10 cellular contexts compared by ENCODE assay signal in genomic region chr17:83202002-83203000, GRCh38.
DNase-seq lines count a peak whose midpoint lies in the region; ATAC-seq and TF ChIP-seq lines count a peak whose summit lies in the region.
"Had no signal": no experiment of that assay in that cellular context is flagged by ENCODE, and none has a peak within 500 bp of the region (broad histone marks: within the 10 kb centered on the region; RNA-seq: fewer than 3 reads in every experiment).

No MANE protein-coding gene starts in this region.

- H3K27me3 ChIP-seq in skeletal muscle tissue (ENCODE audit: control insufficient read depth in 3 of 3, insufficient read depth in 3 of 3, low read length in 3 of 3): no peaks in the 10 kb centered on the region

- peaks cover 51 to 62% (median 54%) of the 10 kb centered on the region in 3 donors for H3K4me1 ChIP-seq in skeletal muscle tissue (ENCODE audit: control insufficient read depth in 3 of 3, insufficient read depth in 3 of 3, low read length in 3 of 3)

- no peaks in the 10 kb centered on the region for H3K9me3 ChIP-seq in skeletal muscle tissue (ENCODE audit: control insufficient read depth in 3 of 3, low read length in 3 of 3)

- no peaks in the 10 kb centered on the region for H3K36me3 ChIP-seq in skeletal muscle tissue (ENCODE audit: control insufficient read depth in 3 of 3, insufficient read depth in 3 of 3, low read length in 3 of 3)

- DNase-seq in HFFc6: no peak
- DNase-seq in activated T-helper 1 cell treated with anti-CD3 and anti-CD28 coated beads, Interleukin-12 subunit alpha, Interleukin-12 subunit beta, Interleukin-2, Interleukin-4 antibody, amounts not matched to agents 30 ng/mL and 10 ng/mL and 1 ng/mL, durations not matched to agents 14 hours and 24 hours and 36 hours (ENCODE audit: low spot score): peak; percentile 1
- DNase-seq in immature natural killer cell: no peak
- DNase-seq in AG08396 (ENCODE audit: low spot score): no peak
- no peak for DNase-seq in GOT3 (lab: John Stamatoyannopoulos, UW)
- no peak for DNase-seq in H4 (ENCODE audit: low spot score)
- DNase-seq: NCI-H345; stimulated activated CD4-positive, alpha-beta T cell treated with anti-CD3 and anti-CD28 coated beads, Interleukin-2, amount 100 ng/mL, for 48 hours had no signal

- H3K4me3 ChIP-seq in skeletal muscle tissue (ENCODE audit: low read length in 3 of 3): no peak overlapping the region

- H3K27me3 Mint-ChIP-seq in HFFc6 (ENCODE audit: insufficient read depth): peaks cover 2% of the 10 kb centered on the region; the same call in 1 of the 2 replicates
- H3K27me3 Mint-ChIP-seq in activated T-helper 1 cell treated with anti-CD3 and anti-CD28 coated beads, Interleukin-12 subunit alpha, Interleukin-12 subunit beta, Interleukin-2, Interleukin-4 antibody, amounts not matched to agents 30 ng/mL and 10 ng/mL and 1 ng/mL, durations not matched to agents 14 hours and 24 hours and 36 hours (ENCODE audit: insufficient read depth): no peaks in the 10 kb centered on the region
- peaks cover 18 to 32% (median 25%) of the 10 kb centered on the region in 3 donors for H3K27me3 Mint-ChIP-seq in immature natural killer cell (ENCODE audit: low read depth in 3 of 3)

- H3K36me3 Mint-ChIP-seq in HFFc6 (ENCODE audit: low read depth) (no peaks in the 10 kb centered on the region), immature natural killer cell (no peaks in the 10 kb centered on the region)
- peaks cover 2% of the 10 kb centered on the region for H3K36me3 Mint-ChIP-seq in activated T-helper 1 cell treated with anti-CD3 and anti-CD28 coated beads, Interleukin-12 subunit alpha, Interleukin-12 subunit beta, Interleukin-2, Interleukin-4 antibody, amounts not matched to agents 30 ng/mL and 10 ng/mL and 1 ng/mL, durations not matched to agents 14 hours and 24 hours and 36 hours (ENCODE audit: low read depth)

- H3K4me3 Mint-ChIP-seq in HFFc6 (no peak overlapping the region; the same call in 1 of the 2 replicates), immature natural killer cell (peak overlapping the region; percentile 49 to 91 (median 85))
- H3K4me3 Mint-ChIP-seq in activated T-helper 1 cell treated with anti-CD3 and anti-CD28 coated beads, Interleukin-12 subunit alpha, Interleukin-12 subunit beta, Interleukin-2, Interleukin-4 antibody, amounts not matched to agents 30 ng/mL and 10 ng/mL and 1 ng/mL, durations not matched to agents 14 hours and 24 hours and 36 hours: no peak overlapping the region

- ATAC-seq in HG03280 (IDR thresholded peaks at IDR 0.05; ENCODE audit: unreplicated experiment): no peak

- H3K4me1 Mint-ChIP-seq in HFFc6 (ENCODE audit: low read depth) (peaks cover 58% of the 10 kb centered on the region), immature natural killer cell (peaks cover 76 to 79% of the 10 kb centered on the region in 2 donors)
- peaks cover 47% of the 10 kb centered on the region for H3K4me1 Mint-ChIP-seq in activated T-helper 1 cell treated with anti-CD3 and anti-CD28 coated beads, Interleukin-12 subunit alpha, Interleukin-12 subunit beta, Interleukin-2, Interleukin-4 antibody, amounts not matched to agents 30 ng/mL and 10 ng/mL and 1 ng/mL, durations not matched to agents 14 hours and 24 hours and 36 hours (ENCODE audit: low read depth)

- peak overlapping the region; percentile 80 for H3K27ac ChIP-seq in skeletal muscle tissue (ENCODE audit: low read depth, low read length)

- H3K27ac Mint-ChIP-seq in HFFc6: peak overlapping the region; percentile 96
- H3K27ac Mint-ChIP-seq in activated T-helper 1 cell treated with anti-CD3 and anti-CD28 coated beads, Interleukin-12 subunit alpha, Interleukin-12 subunit beta, Interleukin-2, Interleukin-4 antibody, amounts not matched to agents 30 ng/mL and 10 ng/mL and 1 ng/mL, durations not matched to agents 14 hours and 24 hours and 36 hours: no peak overlapping the region
- peak overlapping the region; percentile 75 to 100 (median 99) for H3K27ac Mint-ChIP-seq in immature natural killer cell

- intact Hi-C loops in activated T-helper 1 cell treated with anti-CD3 and anti-CD28 coated beads, Interleukin-12 subunit alpha, Interleukin-12 subunit beta, Interleukin-2, Interleukin-4 antibody, amounts not matched to agents 30 ng/mL and 10 ng/mL and 1 ng/mL, durations not matched to agents 14 hours and 24 hours and 36 hours (cut with micrococcal nuclease): no loop called here

- H3K9me3 Mint-ChIP-seq in HFFc6 (peaks cover 4% of the 10 kb centered on the region; the same call in 1 of the 2 replicates), immature natural killer cell (no peaks in the 10 kb centered on the region)
- H3K9me3 Mint-ChIP-seq in activated T-helper 1 cell treated with anti-CD3 and anti-CD28 coated beads, Interleukin-12 subunit alpha, Interleukin-12 subunit beta, Interleukin-2, Interleukin-4 antibody, amounts not matched to agents 30 ng/mL and 10 ng/mL and 1 ng/mL, durations not matched to agents 14 hours and 24 hours and 36 hours: no peaks in the 10 kb centered on the region

- H3K9ac ChIP-seq in skeletal muscle tissue (ENCODE audit: low read depth in 1 of 3, low read length in 3 of 3): peak overlapping the region in 1 of 3 donors; percentile 40

- TF ChIP-seq CTCF in HFFc6 (IDR thresholded peaks at IDR 0.05): no peak

Comparison
In these comparisons a context has a peak if more than half of its experiments do, and no peak if none do; other contexts are left out.
1. H3K4me3 Mint-ChIP-seq: peak in immature natural killer cell (5 of 5); none in HFFc6 (single experiment) and activated T-helper 1 cell treated with anti-CD3 and anti-CD28 coated beads, Interleukin-12 subunit alpha, Interleukin-12 subunit beta, Interleukin-2, Interleukin-4 antibody, amounts not matched to agents 30 ng/mL and 10 ng/mL and 1 ng/mL, durations not matched to agents 14 hours and 24 hours and 36 hours (single experiment).